In the genomic region with DNA sequence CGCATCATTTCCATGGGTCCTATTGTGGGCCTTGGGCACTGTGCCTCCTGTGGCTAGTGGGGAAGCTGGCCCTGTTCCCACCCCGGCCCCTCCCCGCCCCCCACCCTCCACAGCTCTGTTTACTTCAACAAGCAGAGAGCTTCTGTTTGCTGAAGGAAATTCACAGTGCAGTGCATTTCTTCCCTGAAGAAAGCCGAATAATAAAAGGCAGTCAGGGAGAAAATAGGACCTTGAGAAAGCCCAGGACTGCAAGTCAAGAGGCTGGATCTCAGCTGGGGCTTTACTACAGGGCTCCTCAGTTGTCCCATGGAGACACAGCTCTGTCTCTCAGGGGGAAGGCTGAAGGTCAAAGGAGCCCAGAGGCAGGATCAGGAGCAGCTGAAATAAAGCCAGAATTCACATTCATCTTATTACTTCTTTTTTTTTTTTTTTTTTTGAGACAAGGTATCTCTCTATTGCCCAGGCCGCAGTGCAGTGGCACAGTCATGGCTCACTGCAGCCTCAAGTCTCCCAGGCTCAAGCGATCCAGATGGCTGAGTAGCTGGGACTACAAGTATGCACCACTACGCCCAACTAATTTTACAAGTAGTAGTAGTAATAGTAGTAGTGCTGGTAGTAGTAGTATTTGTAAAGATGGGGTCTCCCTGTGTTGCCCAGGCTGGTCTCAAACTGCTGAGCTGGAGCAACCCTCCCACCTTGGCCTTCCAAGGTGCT, we compare ENCODE assay signal across 2 cellular contexts.
TF ChIP-seq lines count a peak whose summit lies in the region.

No MANE protein-coding gene starts in this region.

TF ChIP-seq in A549, 52 proteins besides CTCF, POLR2A, EP300 and RAD21:
- TF ChIP-seq RARB (CRISPR knock-in tag; IDR thresholded peaks at IDR 0.05) (no peak), ESRRA (IDR thresholded peaks at IDR 0.05; ENCODE audit: borderline replicate concordance, low read length) (no peak), KDM1A (IDR thresholded peaks at IDR 0.05; ENCODE audit: low read depth) (no peak), CBX2 (IDR thresholded peaks at IDR 0.05; ENCODE audit: borderline replicate concordance, low read depth) (no peak), NPAS2 (CRISPR knock-in tag; IDR thresholded peaks at IDR 0.05; ENCODE audit: borderline replicate concordance) (no peak), ZC3H11A (IDR thresholded peaks at IDR 0.05) (no peak), GATA3 (IDR thresholded peaks at IDR 0.05; ENCODE audit: borderline replicate concordance) (no peak), BHLHE40 (IDR thresholded peaks at IDR 0.05; ENCODE audit: low read depth, low read length) (no peak), SMC3 (IDR thresholded peaks at IDR 0.05) (no peak; the same call in 2 of the 3 replicates), CBX8 (IDR thresholded peaks at IDR 0.05) (no peak), MAZ (IDR thresholded peaks at IDR 0.05; ENCODE audit: borderline replicate concordance, low read depth, low read length) (no peak), HEYL (CRISPR knock-in tag; IDR thresholded peaks at IDR 0.05) (no peak), KDM5A (IDR thresholded peaks at IDR 0.05) (no peak), PHF8 (IDR thresholded peaks at IDR 0.05; ENCODE audit: borderline replicate concordance, low read depth) (no peak), JUN (IDR thresholded peaks at IDR 0.05) (no peak), CHD2 (IDR thresholded peaks at IDR 0.05; ENCODE audit: low read length, partially characterized antibody) (no peak), CHD4 (IDR thresholded peaks at IDR 0.05; ENCODE audit: borderline replicate concordance) (no peak), POLR2AphosphoS2 (conservative IDR thresholded peaks at IDR 0.05; ENCODE audit: low read length) (no peak)
- TF ChIP-seq, protein P1, sequence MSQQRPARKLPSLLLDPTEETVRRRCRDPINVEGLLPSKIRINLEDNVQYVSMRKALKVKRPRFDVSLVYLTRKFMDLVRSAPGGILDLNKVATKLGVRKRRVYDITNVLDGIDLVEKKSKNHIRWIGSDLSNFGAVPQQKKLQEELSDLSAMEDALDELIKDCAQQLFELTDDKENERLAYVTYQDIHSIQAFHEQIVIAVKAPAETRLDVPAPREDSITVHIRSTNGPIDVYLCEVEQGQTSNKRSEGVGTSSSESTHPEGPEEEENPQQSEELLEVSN (IDR thresholded peaks at IDR 0.05; ENCODE audit: borderline replicate concordance, low read depth): no peak
- TF ChIP-seq, protein P2, sequence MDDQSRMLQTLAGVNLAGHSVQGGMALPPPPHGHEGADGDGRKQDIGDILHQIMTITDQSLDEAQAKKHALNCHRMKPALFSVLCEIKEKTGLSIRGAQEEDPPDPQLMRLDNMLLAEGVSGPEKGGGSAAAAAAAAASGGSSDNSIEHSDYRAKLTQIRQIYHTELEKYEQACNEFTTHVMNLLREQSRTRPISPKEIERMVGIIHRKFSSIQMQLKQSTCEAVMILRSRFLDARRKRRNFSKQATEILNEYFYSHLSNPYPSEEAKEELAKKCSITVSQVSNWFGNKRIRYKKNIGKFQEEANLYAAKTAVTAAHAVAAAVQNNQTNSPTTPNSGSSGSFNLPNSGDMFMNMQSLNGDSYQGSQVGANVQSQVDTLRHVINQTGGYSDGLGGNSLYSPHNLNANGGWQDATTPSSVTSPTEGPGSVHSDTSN (IDR thresholded peaks at IDR 0.05): no peak
TF ChIP-seq in A549: peak in this region for 0.

TF ChIP-seq in H1, 55 proteins besides CTCF, POLR2A, EP300 and RAD21:
- TF ChIP-seq RFX5 (IDR thresholded peaks at IDR 0.05; ENCODE audit: borderline replicate concordance, low read depth, low read length): no peak
- no peak for TF ChIP-seq POLR2AphosphoS5 (IDR thresholded peaks at IDR 0.05; ENCODE audit: low read depth, low read length)
- no peak for TF ChIP-seq JUN (IDR thresholded peaks at IDR 0.05; ENCODE audit: low read depth, low read length)
- TF ChIP-seq SP1 (IDR thresholded peaks at IDR 0.05; ENCODE audit: low read depth, low read length): no peak
